8 cellular contexts compared by ENCODE assay signal in the genomic region with DNA sequence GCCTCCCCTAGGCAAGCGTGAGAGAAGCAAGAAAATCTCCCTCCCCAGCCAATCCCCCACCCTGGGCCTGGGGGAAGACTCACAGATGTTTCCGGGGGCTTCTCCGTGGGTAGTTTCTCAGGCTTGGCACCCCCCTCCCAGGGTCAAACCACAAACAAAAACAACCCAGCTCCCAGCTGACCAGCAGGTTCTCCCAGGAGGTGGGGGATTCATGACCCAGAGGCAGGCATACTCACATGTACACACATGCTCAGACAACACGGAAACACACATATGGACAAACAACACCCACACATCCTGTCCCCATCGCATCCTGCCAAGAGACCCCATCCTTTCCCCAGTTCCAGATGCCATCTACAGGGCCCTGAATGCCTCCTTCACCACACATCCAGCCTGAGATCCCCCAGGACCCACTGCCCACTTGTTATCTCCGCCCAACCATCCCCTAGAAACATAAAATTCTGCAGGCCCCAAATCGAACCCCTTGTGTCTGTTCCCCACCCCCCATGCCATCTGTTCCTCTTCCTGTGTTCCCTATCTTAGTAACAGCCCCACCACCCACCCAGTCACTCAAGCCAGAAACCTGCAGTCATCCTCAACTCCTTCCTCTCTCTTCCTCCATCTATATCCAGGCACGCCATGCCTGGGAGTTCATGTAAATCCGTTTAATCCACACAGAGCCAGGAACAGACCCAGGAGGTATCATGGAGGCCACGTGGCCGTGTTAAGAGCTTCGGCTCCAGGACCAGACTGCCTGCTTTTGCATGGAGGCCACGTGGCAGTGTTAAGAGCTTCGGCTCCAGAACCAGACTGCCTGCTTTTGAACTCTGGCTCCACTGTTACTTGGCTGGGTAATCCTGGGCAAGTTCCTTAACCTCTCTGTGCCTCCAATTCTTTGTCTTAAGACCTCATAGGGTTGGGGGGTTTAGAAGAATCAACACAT. TPM values are rescaled to one million over a fixed set of nuclear protein-coding genes. Genes with fewer than 3 reads are reported as not detected.
A peak's percentile ranks its signal among the peaks of the same experiment; 100 is the strongest.
DNase-seq lines count a peak whose midpoint lies in the region; ATAC-seq and TF ChIP-seq lines count a peak whose summit lies in the region.

No MANE protein-coding gene starts in this region.

- H3K27ac Mint-ChIP-seq in natural killer cell treated with Interleukin-12 subunit alpha and Interleukin-12 subunit beta and Interleukin-15 and Interleukin-18, amount 100 ng/mL, for 72 hours: peak overlapping the region; percentile 83 to 95

- no peaks in the 10 kb centered on the region for H3K9me3 Mint-ChIP-seq in natural killer cell treated with Interleukin-12 subunit alpha and Interleukin-12 subunit beta and Interleukin-15 and Interleukin-18, amount 100 ng/mL, for 72 hours

- DNase-seq in activated T-cell treated with anti-CD3 and anti-CD28 coated beads, Interleukin-2, amount 50 U/mL, for 1 hour: peak; percentile 48
- no peak for DNase-seq in activated T-cell treated with anti-CD3 and anti-CD28 coated beads for 4 hours
- DNase-seq in RPMI8226: peak; percentile 58
- peak; percentile 77 for DNase-seq in coronary artery (ENCODE audit: low spot score)
- DNase-seq in natural killer cell treated with Interleukin-12 subunit alpha and Interleukin-12 subunit beta and Interleukin-15 and Interleukin-18, amount 100 ng/mL, for 72 hours (ENCODE audit: low spot score): no peak
- DNase-seq in hepatic stellate cell (ENCODE audit: low spot score): no peak
- DNase-seq in NCI-H1930 (lab: John Stamatoyannopoulos, UW): no peak

- no peaks in the 10 kb centered on the region for H3K27me3 Mint-ChIP-seq in natural killer cell treated with Interleukin-12 subunit alpha and Interleukin-12 subunit beta and Interleukin-15 and Interleukin-18, amount 100 ng/mL, for 72 hours

- peak overlapping the region; percentile 98 for H3K4me3 Mint-ChIP-seq in natural killer cell treated with Interleukin-12 subunit alpha and Interleukin-12 subunit beta and Interleukin-15 and Interleukin-18, amount 100 ng/mL, for 72 hours

- ATAC-seq in HG02610 (IDR thresholded peaks at IDR 0.05; ENCODE audit: unreplicated experiment): peak; percentile 10
- ATAC-seq in natural killer cell treated with Interleukin-12 subunit alpha and Interleukin-12 subunit beta and Interleukin-15 and Interleukin-18, amount 100 ng/mL, for 72 hours: no peak

- no peak for TF ChIP-seq CTCF in coronary artery (IDR thresholded peaks at IDR 0.05)

- H3K27ac ChIP-seq in coronary artery: peak overlapping the region; percentile 99 to 100

- H3K4me1 Mint-ChIP-seq in natural killer cell treated with Interleukin-12 subunit alpha and Interleukin-12 subunit beta and Interleukin-15 and Interleukin-18, amount 100 ng/mL, for 72 hours (ENCODE audit: low read depth in 2 of 2): peaks cover 70 to 71% of the 10 kb centered on the region in 2 donors

- peak overlapping the region; percentile 96 for H3K4me3 ChIP-seq in coronary artery

- H3K36me3 Mint-ChIP-seq in natural killer cell treated with Interleukin-12 subunit alpha and Interleukin-12 subunit beta and Interleukin-15 and Interleukin-18, amount 100 ng/mL, for 72 hours: peaks cover 11% of the 10 kb centered on the region

RNA-seq across cellular contexts. Expression of gene CSRNP1, which starts 5.0 kb away (rescaled TPM):
- 10 to 100 TPM; 10.8 to 18.4 TPM for total RNA-seq in natural killer cell treated with Interleukin-12 subunit alpha and Interleukin-12 subunit beta and Interleukin-15 and Interleukin-18, amount 100 ng/mL, for 72 hours

RNA-seq across cellular contexts. Expression of gene TTC21A, which starts 40.9 kb away (rescaled TPM):
- 1 to 10 TPM in 1 of 2 donors, under 1 TPM in 1; 0.12 to 1.8 TPM for total RNA-seq in natural killer cell treated with Interleukin-12 subunit alpha and Interleukin-12 subunit beta and Interleukin-15 and Interleukin-18, amount 100 ng/mL, for 72 hours

RNA-seq across cellular contexts. Expression of gene GORASP1, which starts 41.0 kb away (rescaled TPM):
- total RNA-seq in natural killer cell treated with Interleukin-12 subunit alpha and Interleukin-12 subunit beta and Interleukin-15 and Interleukin-18, amount 100 ng/mL, for 72 hours: 10 to 100 TPM; 12.9 to 16.6 TPM

RNA-seq across cellular contexts. Expression of gene XIRP1, which starts 44.0 kb away (rescaled TPM):
- total RNA-seq in natural killer cell treated with Interleukin-12 subunit alpha and Interleukin-12 subunit beta and Interleukin-15 and Interleukin-18, amount 100 ng/mL, for 72 hours: under 1 TPM; 0.22 to 0.43 TPM

Comparison
In these comparisons a context has a peak if more than half of its experiments do, and no peak if none do; other contexts are left out.
1. DNase-seq: peak in activated T-cell treated with anti-CD3 and anti-CD28 coated beads, Interleukin-2, amount 50 U/mL, for 1 hour (single experiment), RPMI8226 (single experiment) and coronary artery (single experiment); none in activated T-cell treated with anti-CD3 and anti-CD28 coated beads for 4 hours (single experiment), natural killer cell treated with Interleukin-12 subunit alpha and Interleukin-12 subunit beta and Interleukin-15 and Interleukin-18, amount 100 ng/mL, for 72 hours (single experiment), hepatic stellate cell (single experiment) and NCI-H1930 (0 of 2).